In the genomic region with DNA sequence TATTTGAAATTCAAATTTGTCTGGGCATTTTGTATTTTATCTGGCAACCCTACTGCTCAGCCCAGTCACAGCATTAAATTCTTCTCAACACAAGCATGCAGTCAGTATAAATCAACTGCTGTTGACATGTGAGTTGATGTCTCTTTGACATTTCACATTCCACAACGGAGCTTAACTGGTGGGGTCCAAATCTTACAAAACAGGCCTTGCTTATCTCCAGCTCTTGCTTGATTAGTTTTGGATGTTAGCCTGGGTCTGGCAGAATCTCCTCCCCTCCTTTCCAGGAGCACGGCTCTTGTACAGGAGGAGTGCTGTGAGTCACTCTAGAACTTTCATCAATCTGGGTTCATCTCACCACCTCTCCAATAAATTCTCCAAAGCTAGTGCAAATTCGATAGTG, we compare ENCODE assay signal across 1 cellular context.
TF ChIP-seq lines count a peak whose summit lies in the region.

No MANE protein-coding gene starts in this region.

TF ChIP-seq in WTC11, 78 proteins besides CTCF, POLR2A, EP300 and RAD21 (continued from another document):
- no peak for TF ChIP-seq ZNF532 (CRISPR knock-in tag; IDR thresholded peaks at IDR 0.05; ENCODE audit: borderline replicate concordance)
- TF ChIP-seq, protein P1, sequence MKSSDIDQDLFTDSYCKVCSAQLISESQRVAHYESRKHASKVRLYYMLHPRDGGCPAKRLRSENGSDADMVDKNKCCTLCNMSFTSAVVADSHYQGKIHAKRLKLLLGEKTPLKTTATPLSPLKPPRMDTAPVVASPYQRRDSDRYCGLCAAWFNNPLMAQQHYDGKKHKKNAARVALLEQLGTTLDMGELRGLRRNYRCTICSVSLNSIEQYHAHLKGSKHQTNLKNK (CRISPR knock-in tag; IDR thresholded peaks at IDR 0.05), result no peak
- no peak for TF ChIP-seq ZBTB43 (CRISPR knock-in tag; IDR thresholded peaks at IDR 0.05)
- TF ChIP-seq IRF1 (CRISPR knock-in tag; IDR thresholded peaks at IDR 0.05), result no peak
- no peak for TF ChIP-seq RORB (CRISPR knock-in tag; IDR thresholded peaks at IDR 0.05)
- no peak for TF ChIP-seq ZNF423 (CRISPR knock-in tag; IDR thresholded peaks at IDR 0.05)
- no peak for TF ChIP-seq ZSCAN18 (CRISPR knock-in tag; IDR thresholded peaks at IDR 0.05)
- no peak for TF ChIP-seq MXD4 (CRISPR knock-in tag; IDR thresholded peaks at IDR 0.05; ENCODE audit: borderline replicate concordance)
TF ChIP-seq in WTC11: peak in this region for 0.
